ENCODE assay signal across 1 cellular context in the genomic region with DNA sequence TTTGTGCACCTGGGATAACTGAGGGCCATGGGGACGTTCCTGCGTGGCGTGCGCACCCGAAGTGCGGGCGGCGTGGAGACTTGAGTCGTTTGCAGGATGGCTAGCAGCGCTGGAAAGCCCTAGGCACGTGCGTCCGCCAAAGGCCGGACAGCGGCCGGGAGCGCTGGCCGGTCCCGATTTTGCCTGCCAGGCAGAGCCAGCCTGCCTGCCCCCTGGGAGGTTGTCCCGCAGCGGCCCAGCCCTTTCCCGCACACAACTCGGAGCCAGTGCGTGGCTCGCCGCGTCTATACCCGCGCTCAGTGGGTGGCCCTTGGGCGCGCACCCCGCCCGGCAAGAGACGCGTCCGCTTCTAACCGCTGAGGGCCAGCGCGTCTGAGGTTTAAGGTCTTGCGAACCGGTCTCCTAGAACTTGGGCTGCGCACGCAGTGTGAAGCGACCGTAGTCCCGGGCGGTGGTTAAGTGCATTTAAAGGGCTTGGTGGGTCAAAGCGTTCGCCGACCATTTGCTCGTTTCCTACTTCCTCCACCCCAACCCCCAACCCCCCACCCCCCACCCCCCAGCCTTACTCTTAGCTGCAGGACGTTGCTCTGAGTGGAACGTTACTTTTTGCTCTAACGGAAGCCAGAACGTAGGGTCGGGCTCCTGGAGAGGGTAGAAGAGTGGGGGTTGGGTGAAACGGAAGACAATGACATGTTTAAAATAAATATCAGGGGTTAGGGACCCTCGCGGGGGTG.
TF ChIP-seq lines count a peak whose summit lies in the region.

No MANE protein-coding gene starts in this region.

TF ChIP-seq in GM12878, 131 proteins besides CTCF, POLR2A, EP300 and RAD21 (continued from another document and continues in another):
- TF ChIP-seq, protein P1, sequence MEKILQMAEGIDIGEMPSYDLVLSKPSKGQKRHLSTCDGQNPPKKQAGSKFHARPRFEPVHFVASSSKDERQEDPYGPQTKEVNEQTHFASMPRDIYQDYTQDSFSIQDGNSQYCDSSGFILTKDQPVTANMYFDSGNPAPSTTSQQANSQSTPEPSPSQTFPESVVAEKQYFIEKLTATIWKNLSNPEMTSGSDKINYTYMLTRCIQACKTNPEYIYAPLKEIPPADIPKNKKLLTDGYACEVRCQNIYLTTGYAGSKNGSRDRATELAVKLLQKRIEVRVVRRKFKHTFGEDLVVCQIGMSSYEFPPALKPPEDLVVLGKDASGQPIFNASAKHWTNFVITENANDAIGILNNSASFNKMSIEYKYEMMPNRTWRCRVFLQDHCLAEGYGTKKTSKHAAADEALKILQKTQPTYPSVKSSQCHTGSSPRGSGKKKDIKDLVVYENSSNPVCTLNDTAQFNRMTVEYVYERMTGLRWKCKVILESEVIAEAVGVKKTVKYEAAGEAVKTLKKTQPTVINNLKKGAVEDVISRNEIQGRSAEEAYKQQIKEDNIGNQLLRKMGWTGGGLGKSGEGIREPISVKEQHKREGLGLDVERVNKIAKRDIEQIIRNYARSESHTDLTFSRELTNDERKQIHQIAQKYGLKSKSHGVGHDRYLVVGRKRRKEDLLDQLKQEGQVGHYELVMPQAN (conservative IDR thresholded peaks at IDR 0.05): no peak; the same call in 1 of the 2 replicates
- TF ChIP-seq RAD51 (IDR thresholded peaks at IDR 0.05): no peak
- TF ChIP-seq SRF (IDR thresholded peaks at IDR 0.05; ENCODE audit: low read depth in 2 of 2, low read length in 2 of 2): no peak
- TF ChIP-seq SUZ12 (IDR thresholded peaks at IDR 0.05; ENCODE audit: unreplicated experiment): no peak
- TF ChIP-seq, protein P2, sequence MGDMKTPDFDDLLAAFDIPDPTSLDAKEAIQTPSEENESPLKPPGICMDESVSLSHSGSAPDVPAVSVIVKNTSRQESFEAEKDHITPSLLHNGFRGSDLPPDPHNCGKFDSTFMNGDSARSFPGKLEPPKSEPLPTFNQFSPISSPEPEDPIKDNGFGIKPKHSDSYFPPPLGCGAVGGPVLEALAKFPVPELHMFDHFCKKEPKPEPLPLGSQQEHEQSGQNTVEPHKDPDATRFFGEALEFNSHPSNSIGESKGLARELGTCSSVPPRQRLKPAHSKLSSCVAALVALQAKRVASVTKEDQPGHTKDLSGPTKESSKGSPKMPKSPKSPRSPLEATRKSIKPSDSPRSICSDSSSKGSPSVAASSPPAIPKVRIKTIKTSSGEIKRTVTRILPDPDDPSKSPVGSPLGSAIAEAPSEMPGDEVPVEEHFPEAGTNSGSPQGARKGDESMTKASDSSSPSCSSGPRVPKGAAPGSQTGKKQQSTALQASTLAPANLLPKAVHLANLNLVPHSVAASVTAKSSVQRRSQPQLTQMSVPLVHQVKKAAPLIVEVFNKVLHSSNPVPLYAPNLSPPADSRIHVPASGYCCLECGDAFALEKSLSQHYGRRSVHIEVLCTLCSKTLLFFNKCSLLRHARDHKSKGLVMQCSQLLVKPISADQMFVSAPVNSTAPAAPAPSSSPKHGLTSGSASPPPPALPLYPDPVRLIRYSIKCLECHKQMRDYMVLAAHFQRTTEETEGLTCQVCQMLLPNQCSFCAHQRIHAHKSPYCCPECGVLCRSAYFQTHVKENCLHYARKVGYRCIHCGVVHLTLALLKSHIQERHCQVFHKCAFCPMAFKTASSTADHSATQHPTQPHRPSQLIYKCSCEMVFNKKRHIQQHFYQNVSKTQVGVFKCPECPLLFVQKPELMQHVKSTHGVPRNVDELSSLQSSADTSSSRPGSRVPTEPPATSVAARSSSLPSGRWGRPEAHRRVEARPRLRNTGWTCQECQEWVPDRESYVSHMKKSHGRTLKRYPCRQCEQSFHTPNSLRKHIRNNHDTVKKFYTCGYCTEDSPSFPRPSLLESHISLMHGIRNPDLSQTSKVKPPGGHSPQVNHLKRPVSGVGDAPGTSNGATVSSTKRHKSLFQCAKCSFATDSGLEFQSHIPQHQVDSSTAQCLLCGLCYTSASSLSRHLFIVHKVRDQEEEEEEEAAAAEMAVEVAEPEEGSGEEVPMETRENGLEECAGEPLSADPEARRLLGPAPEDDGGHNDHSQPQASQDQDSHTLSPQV (IDR thresholded peaks at IDR 0.05): no peak
- no peak for TF ChIP-seq RFX5 (IDR thresholded peaks at IDR 0.05; ENCODE audit: low read depth, low read length)
- TF ChIP-seq SREBF2 (IDR thresholded peaks at IDR 0.05; ENCODE audit: low read length): no peak
- TF ChIP-seq SMAD5 (IDR thresholded peaks at IDR 0.05; ENCODE audit: low read depth): 0 out of 2 replicates have a peak, but pooled peaks have one; percentile 42
- no peak for TF ChIP-seq DPF2 (IDR thresholded peaks at IDR 0.05)
- TF ChIP-seq, protein P3, sequence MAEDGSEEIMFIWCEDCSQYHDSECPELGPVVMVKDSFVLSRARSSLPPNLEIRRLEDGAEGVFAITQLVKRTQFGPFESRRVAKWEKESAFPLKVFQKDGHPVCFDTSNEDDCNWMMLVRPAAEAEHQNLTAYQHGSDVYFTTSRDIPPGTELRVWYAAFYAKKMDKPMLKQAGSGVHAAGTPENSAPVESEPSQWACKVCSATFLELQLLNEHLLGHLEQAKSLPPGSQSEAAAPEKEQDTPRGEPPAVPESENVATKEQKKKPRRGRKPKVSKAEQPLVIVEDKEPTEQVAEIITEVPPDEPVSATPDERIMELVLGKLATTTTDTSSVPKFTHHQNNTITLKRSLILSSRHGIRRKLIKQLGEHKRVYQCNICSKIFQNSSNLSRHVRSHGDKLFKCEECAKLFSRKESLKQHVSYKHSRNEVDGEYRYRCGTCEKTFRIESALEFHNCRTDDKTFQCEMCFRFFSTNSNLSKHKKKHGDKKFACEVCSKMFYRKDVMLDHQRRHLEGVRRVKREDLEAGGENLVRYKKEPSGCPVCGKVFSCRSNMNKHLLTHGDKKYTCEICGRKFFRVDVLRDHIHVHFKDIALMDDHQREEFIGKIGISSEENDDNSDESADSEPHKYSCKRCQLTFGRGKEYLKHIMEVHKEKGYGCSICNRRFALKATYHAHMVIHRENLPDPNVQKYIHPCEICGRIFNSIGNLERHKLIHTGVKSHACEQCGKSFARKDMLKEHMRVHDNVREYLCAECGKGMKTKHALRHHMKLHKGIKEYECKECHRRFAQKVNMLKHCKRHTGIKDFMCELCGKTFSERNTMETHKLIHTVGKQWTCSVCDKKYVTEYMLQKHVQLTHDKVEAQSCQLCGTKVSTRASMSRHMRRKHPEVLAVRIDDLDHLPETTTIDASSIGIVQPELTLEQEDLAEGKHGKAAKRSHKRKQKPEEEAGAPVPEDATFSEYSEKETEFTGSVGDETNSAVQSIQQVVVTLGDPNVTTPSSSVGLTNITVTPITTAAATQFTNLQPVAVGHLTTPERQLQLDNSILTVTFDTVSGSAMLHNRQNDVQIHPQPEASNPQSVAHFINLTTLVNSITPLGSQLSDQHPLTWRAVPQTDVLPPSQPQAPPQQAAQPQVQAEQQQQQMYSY (CRISPR knock-in tag; IDR thresholded peaks at IDR 0.05): no peak
- TF ChIP-seq BRCA1 (IDR thresholded peaks at IDR 0.05; ENCODE audit: low read depth, low read length): no peak
- TF ChIP-seq SREBF1 (IDR thresholded peaks at IDR 0.05; ENCODE audit: low read length): no peak
- no peak for TF ChIP-seq BMI1 (IDR thresholded peaks at IDR 0.05; ENCODE audit: borderline replicate concordance)
- no peak for TF ChIP-seq MYB (IDR thresholded peaks at IDR 0.05; ENCODE audit: borderline replicate concordance, low read depth, low read length)
- no peak for TF ChIP-seq ZBED1 (IDR thresholded peaks at IDR 0.05; ENCODE audit: borderline replicate concordance)
- no peak for TF ChIP-seq KDM1A (IDR thresholded peaks at IDR 0.05; ENCODE audit: borderline replicate concordance)
- TF ChIP-seq ZSCAN29 (IDR thresholded peaks at IDR 0.05): 0 out of 2 replicates have a peak, but pooled peaks have one; percentile 14
- no peak for TF ChIP-seq FOS (IDR thresholded peaks at IDR 0.05; ENCODE audit: borderline replicate concordance, extremely low read depth, insufficient read length)
- TF ChIP-seq, protein P4, sequence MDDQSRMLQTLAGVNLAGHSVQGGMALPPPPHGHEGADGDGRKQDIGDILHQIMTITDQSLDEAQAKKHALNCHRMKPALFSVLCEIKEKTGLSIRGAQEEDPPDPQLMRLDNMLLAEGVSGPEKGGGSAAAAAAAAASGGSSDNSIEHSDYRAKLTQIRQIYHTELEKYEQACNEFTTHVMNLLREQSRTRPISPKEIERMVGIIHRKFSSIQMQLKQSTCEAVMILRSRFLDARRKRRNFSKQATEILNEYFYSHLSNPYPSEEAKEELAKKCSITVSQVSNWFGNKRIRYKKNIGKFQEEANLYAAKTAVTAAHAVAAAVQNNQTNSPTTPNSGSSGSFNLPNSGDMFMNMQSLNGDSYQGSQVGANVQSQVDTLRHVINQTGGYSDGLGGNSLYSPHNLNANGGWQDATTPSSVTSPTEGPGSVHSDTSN (IDR thresholded peaks at IDR 0.05; ENCODE audit: insufficient replicate concordance, low read depth, low read length): no peak
- TF ChIP-seq BHLHE40 (IDR thresholded peaks at IDR 0.05; ENCODE audit: borderline replicate concordance in 1 of 2, low read depth in 2 of 2, low read length in 1 of 2): peak; percentile 65 to 86; a peak in 3 of 4 replicates
- TF ChIP-seq CHD4 (IDR thresholded peaks at IDR 0.05): no peak
- no peak for TF ChIP-seq TCF7 (IDR thresholded peaks at IDR 0.05; ENCODE audit: borderline replicate concordance)
- TF ChIP-seq HCFC1 (IDR thresholded peaks at IDR 0.05; ENCODE audit: low read length): no peak
- no peak for TF ChIP-seq RELA (IDR thresholded peaks at IDR 0.05; ENCODE audit: borderline replicate concordance, partially characterized antibody)
- TF ChIP-seq ESRRA (IDR thresholded peaks at IDR 0.05; ENCODE audit: low read length): no peak
- TF ChIP-seq, protein P5, sequence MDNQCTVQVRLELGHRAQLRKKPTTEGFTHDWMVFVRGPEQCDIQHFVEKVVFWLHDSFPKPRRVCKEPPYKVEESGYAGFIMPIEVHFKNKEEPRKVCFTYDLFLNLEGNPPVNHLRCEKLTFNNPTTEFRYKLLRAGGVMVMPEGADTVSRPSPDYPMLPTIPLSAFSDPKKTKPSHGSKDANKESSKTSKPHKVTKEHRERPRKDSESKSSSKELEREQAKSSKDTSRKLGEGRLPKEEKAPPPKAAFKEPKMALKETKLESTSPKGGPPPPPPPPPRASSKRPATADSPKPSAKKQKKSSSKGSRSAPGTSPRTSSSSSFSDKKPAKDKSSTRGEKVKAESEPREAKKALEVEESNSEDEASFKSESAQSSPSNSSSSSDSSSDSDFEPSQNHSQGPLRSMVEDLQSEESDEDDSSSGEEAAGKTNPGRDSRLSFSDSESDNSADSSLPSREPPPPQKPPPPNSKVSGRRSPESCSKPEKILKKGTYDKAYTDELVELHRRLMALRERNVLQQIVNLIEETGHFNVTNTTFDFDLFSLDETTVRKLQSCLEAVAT (IDR thresholded peaks at IDR 0.05): no peak
- TF ChIP-seq, protein P6, sequence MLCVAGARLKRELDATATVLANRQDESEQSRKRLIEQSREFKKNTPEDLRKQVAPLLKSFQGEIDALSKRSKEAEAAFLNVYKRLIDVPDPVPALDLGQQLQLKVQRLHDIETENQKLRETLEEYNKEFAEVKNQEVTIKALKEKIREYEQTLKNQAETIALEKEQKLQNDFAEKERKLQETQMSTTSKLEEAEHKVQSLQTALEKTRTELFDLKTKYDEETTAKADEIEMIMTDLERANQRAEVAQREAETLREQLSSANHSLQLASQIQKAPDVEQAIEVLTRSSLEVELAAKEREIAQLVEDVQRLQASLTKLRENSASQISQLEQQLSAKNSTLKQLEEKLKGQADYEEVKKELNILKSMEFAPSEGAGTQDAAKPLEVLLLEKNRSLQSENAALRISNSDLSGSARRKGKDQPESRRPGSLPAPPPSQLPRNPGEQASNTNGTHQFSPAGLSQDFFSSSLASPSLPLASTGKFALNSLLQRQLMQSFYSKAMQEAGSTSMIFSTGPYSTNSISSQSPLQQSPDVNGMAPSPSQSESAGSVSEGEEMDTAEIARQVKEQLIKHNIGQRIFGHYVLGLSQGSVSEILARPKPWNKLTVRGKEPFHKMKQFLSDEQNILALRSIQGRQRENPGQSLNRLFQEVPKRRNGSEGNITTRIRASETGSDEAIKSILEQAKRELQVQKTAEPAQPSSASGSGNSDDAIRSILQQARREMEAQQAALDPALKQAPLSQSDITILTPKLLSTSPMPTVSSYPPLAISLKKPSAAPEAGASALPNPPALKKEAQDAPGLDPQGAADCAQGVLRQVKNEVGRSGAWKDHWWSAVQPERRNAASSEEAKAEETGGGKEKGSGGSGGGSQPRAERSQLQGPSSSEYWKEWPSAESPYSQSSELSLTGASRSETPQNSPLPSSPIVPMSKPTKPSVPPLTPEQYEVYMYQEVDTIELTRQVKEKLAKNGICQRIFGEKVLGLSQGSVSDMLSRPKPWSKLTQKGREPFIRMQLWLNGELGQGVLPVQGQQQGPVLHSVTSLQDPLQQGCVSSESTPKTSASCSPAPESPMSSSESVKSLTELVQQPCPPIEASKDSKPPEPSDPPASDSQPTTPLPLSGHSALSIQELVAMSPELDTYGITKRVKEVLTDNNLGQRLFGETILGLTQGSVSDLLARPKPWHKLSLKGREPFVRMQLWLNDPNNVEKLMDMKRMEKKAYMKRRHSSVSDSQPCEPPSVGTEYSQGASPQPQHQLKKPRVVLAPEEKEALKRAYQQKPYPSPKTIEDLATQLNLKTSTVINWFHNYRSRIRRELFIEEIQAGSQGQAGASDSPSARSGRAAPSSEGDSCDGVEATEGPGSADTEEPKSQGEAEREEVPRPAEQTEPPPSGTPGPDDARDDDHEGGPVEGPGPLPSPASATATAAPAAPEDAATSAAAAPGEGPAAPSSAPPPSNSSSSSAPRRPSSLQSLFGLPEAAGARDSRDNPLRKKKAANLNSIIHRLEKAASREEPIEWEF (IDR thresholded peaks at IDR 0.05; ENCODE audit: insufficient replicate concordance, low read depth, low read length): no peak
- TF ChIP-seq ZNF622 (IDR thresholded peaks at IDR 0.05): no peak
- TF ChIP-seq, protein P7, sequence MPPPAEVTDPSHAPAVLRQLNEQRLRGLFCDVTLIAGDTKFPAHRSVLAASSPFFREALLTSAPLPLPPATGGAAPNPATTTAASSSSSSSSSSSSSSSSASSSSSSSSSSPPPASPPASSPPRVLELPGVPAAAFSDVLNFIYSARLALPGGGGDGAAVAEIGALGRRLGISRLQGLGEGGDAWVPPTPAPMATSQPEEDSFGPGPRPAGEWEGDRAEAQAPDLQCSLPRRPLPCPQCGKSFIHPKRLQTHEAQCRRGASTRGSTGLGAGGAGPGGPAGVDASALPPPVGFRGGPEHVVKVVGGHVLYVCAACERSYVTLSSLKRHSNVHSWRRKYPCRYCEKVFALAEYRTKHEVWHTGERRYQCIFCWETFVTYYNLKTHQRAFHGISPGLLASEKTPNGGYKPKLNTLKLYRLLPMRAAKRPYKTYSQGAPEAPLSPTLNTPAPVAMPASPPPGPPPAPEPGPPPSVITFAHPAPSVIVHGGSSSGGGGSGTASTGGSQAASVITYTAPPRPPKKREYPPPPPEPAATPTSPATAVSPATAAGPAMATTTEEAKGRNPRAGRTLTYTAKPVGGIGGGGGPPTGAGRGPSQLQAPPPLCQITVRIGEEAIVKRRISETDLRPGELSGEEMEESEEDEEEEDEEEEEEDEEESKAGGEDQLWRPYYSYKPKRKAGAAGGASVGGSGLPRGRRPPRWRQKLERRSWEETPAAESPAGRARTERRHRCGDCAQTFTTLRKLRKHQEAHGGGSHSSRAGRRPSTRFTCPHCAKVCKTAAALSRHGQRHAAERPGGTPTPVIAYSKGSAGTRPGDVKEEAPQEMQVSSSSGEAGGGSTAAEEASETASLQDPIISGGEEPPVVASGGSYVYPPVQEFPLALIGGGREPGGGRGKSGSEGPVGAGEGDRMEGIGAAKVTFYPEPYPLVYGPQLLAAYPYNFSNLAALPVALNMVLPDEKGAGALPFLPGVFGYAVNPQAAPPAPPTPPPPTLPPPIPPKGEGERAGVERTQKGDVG (CRISPR knock-in tag; IDR thresholded peaks at IDR 0.05): no peak
- TF ChIP-seq POLR2AphosphoS5 (IDR thresholded peaks at IDR 0.05; ENCODE audit: low read length): no peak
- no peak for TF ChIP-seq FOXK2 (IDR thresholded peaks at IDR 0.05)
